21 cellular contexts compared by ENCODE assay signal in the genomic region with DNA sequence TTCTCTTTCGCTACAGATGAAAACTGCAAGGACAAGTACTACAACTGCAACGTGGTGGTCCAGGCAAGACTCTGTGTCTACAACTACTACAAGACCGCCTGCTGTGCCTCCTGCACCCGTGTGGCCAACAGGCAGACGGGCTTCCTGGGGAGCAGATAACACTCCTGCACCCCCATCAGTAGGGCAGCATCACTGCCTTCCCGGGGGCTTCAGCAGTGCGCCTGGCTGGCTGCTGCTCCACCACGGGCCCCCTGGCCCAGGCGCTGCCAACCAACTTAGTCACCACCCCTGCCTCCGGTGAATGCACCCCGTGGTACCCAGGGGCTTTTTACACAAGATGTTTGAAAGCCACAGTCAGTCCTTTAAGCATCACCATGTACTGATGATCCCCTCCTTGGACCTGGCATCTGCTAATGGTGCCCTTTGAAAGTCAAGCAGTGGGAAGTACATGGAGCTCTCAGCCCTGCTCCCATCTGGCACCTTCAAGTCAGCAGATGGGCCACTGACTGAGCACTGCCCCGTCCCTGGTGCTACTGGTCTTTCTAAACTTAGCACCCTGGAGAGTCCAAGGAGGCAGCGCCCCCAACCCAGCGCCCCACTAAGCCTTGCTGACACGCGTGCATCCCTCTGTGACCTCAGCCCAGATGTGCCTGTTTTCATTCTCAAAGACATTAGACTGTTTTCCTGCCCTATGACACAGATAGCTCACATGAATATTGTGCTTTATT. TPM values are rescaled to one million over a fixed set of nuclear protein-coding genes. Genes with fewer than 3 reads are reported as not detected.
"Had no signal": no experiment of that assay in that cellular context is flagged by ENCODE, and none has a peak within 500 bp of the region (broad histone marks: within the 10 kb centered on the region; RNA-seq: fewer than 3 reads in every experiment).

No MANE protein-coding gene starts in this region.

- H3K4me3 Mint-ChIP-seq: brain; central memory CD8-positive, alpha-beta T cell; memory B cell; naive B cell; stimulated activated naive B cell treated with anti-CD40 and anti-IgM and Interleukin-4, amounts not matched to agents 10 μg/mL and 1 μg/mL and 100 μg/mL, for 72 hours had no signal

- H3K36me3 ChIP-seq: gastrocnemius medialis, neutrophil, sigmoid colon, thyroid gland had no signal

- H3K27ac ChIP-seq: gastrocnemius medialis, heart right ventricle, left ventricle myocardium inferior, neutrophil, parathyroid adenoma, sigmoid colon, thyroid gland had no signal

- ATAC-seq: gastrocnemius medialis; mucosa of descending colon; stimulated activated naive B cell treated with anti-CD40 and anti-IgM and Interleukin-4, amounts not matched to agents 10 μg/mL and 1 μg/mL and 100 μg/mL, for 72 hours had no signal

- H3K9me3 ChIP-seq: gastrocnemius medialis, heart right ventricle, left ventricle myocardium inferior, mucosa of descending colon, neutrophil, sigmoid colon, thyroid gland had no signal

- DNase-seq: activated CD4-positive, alpha-beta T cell treated with anti-CD3 and anti-CD28 coated beads, Interleukin-2, amount 50 U/mL, for 48 hours; activated naive CD4-positive, alpha-beta T cell treated with Interleukin-2 at 50 U/mL for 16 hours; activated T-cell treated with anti-CD3 and anti-CD28 coated beads for 4 hours; cortex of kidney; gastrocnemius medialis; heart right ventricle; kidney glomerular epithelial cell; left ventricle myocardium inferior; mucosa of descending colon; naive B cell; sigmoid colon; stimulated activated CD4-positive, alpha-beta T cell treated with anti-CD3 and anti-CD28 coated beads, Interleukin-4, amount 100 ng/mL, for 24 hours; stimulated activated naive B cell treated with anti-CD40 and anti-IgM and Interleukin-4, amounts not matched to agents 10 μg/mL and 1 μg/mL and 100 μg/mL, for 72 hours; SW 1271; T-helper 2 cell; thyroid gland had no signal

- H3K4me3 ChIP-seq: gastrocnemius medialis, heart right ventricle, left ventricle myocardium inferior, mucosa of descending colon, sigmoid colon, thyroid gland had no signal

- H3K36me3 Mint-ChIP-seq: brain; memory B cell; naive B cell; stimulated activated naive B cell treated with anti-CD40 and anti-IgM and Interleukin-4, amounts not matched to agents 10 μg/mL and 1 μg/mL and 100 μg/mL, for 72 hours had no signal

- H3K4me1 ChIP-seq: parathyroid adenoma, sigmoid colon had no signal

- H3K9me3 Mint-ChIP-seq: brain; central memory CD8-positive, alpha-beta T cell; memory B cell; naive B cell; stimulated activated naive B cell treated with anti-CD40 and anti-IgM and Interleukin-4, amounts not matched to agents 10 μg/mL and 1 μg/mL and 100 μg/mL, for 72 hours had no signal

- H3K79me2 ChIP-seq: parathyroid adenoma had no signal

- H3K27ac Mint-ChIP-seq: brain; memory B cell; naive B cell; stimulated activated naive B cell treated with anti-CD40 and anti-IgM and Interleukin-4, amounts not matched to agents 10 μg/mL and 1 μg/mL and 100 μg/mL, for 72 hours had no signal

- H3K27me3 ChIP-seq: gastrocnemius medialis, heart right ventricle, neutrophil, sigmoid colon, thyroid gland had no signal

- H3K27me3 Mint-ChIP-seq: brain had no signal

- H2AFZ ChIP-seq: parathyroid adenoma had no signal

RNA-seq across cellular contexts. Expression of a gene that starts 33.0 kb away (rescaled TPM):
- total RNA-seq: gastrocnemius medialis, left ventricle myocardium inferior had no signal
